1 cellular context compared by ENCODE assay signal in the genomic region with DNA sequence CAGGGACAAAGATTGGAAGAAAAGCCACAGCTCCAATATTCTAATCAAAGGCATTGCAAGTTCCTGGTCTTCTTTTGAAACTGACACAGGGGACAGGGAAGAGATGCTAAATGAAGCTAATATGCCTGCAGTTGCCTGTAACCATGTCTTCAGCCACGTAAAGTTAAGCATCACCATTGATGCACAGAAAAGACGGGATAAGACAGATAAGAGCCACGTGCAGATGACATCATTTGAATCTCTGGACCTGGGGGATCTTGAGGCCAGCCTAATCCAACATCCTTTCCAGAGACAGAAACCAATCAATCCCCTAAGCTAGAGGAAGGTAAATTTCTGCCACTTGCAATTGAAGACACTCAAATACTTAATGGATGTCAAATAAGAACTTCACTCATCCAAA.
TF ChIP-seq lines count a peak whose summit lies in the region.

No MANE protein-coding gene starts in this region.

TF ChIP-seq in WTC11, 78 proteins besides CTCF, POLR2A, EP300 and RAD21 (continued from another document):
- TF ChIP-seq, protein P1, sequence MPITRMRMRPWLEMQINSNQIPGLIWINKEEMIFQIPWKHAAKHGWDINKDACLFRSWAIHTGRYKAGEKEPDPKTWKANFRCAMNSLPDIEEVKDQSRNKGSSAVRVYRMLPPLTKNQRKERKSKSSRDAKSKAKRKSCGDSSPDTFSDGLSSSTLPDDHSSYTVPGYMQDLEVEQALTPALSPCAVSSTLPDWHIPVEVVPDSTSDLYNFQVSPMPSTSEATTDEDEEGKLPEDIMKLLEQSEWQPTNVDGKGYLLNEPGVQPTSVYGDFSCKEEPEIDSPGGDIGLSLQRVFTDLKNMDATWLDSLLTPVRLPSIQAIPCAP (CRISPR knock-in tag; IDR thresholded peaks at IDR 0.05): no peak
- TF ChIP-seq GABPB1 (CRISPR knock-in tag; IDR thresholded peaks at IDR 0.05) (no peak), FOXK1 (CRISPR knock-in tag; IDR thresholded peaks at IDR 0.05) (no peak), SMAD4 (CRISPR knock-in tag; IDR thresholded peaks at IDR 0.05) (no peak), GRHL2 (CRISPR knock-in tag; IDR thresholded peaks at IDR 0.05; ENCODE audit: insufficient replicate concordance, severe bottlenecking) (no peak), EMX1 (CRISPR knock-in tag; IDR thresholded peaks at IDR 0.05) (no peak), OVOL2 (CRISPR knock-in tag; IDR thresholded peaks at IDR 0.05; ENCODE audit: borderline replicate concordance) (no peak), ZNF138 (CRISPR knock-in tag; conservative IDR thresholded peaks at IDR 0.05) (no peak)
- TF ChIP-seq, protein P2, sequence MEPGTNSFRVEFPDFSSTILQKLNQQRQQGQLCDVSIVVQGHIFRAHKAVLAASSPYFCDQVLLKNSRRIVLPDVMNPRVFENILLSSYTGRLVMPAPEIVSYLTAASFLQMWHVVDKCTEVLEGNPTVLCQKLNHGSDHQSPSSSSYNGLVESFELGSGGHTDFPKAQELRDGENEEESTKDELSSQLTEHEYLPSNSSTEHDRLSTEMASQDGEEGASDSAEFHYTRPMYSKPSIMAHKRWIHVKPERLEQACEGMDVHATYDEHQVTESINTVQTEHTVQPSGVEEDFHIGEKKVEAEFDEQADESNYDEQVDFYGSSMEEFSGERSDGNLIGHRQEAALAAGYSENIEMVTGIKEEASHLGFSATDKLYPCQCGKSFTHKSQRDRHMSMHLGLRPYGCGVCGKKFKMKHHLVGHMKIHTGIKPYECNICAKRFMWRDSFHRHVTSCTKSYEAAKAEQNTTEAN (CRISPR knock-in tag; IDR thresholded peaks at IDR 0.05): no peak
- TF ChIP-seq, protein P3, sequence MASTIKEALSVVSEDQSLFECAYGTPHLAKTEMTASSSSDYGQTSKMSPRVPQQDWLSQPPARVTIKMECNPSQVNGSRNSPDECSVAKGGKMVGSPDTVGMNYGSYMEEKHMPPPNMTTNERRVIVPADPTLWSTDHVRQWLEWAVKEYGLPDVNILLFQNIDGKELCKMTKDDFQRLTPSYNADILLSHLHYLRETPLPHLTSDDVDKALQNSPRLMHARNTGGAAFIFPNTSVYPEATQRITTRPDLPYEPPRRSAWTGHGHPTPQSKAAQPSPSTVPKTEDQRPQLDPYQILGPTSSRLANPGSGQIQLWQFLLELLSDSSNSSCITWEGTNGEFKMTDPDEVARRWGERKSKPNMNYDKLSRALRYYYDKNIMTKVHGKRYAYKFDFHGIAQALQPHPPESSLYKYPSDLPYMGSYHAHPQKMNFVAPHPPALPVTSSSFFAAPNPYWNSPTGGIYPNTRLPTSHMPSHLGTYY (CRISPR knock-in tag; IDR thresholded peaks at IDR 0.05): no peak
- TF ChIP-seq, protein P4, sequence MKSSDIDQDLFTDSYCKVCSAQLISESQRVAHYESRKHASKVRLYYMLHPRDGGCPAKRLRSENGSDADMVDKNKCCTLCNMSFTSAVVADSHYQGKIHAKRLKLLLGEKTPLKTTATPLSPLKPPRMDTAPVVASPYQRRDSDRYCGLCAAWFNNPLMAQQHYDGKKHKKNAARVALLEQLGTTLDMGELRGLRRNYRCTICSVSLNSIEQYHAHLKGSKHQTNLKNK (CRISPR knock-in tag; IDR thresholded peaks at IDR 0.05): no peak
TF ChIP-seq in WTC11: peak in this region for 0.
